21 cellular contexts compared by ENCODE assay signal in the genomic region with DNA sequence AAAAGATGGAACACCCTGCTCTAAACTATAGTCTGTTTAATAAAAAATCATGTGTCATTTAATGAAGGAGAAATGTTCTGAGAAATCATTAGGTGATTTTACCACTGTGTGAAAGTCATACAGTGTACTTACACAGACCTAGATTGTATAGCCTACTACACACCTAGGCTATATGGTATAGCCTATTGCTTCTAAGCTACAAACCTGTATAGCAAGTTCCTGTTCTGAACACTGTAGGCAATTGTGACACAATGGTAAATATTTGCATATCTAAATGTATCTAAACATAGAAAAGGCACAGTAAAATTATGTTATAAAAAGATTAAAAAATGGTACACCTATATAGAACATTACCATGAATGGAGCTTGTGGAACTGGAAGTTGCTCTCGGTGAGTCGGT. TPM values are rescaled to one million over a fixed set of nuclear protein-coding genes. Genes with fewer than 3 reads are reported as not detected.
DNase-seq lines count a peak whose midpoint lies in the region; ATAC-seq and TF ChIP-seq lines count a peak whose summit lies in the region.
"Had no signal": no experiment of that assay in that cellular context is flagged by ENCODE, and none has a peak within 500 bp of the region (broad histone marks: within the 10 kb centered on the region; RNA-seq: fewer than 3 reads in every experiment).

No MANE protein-coding gene starts in this region.

- peaks cover 0 to 9% (median 0%) of the 10 kb centered on the region in 4 donors for H3K4me1 ChIP-seq in sigmoid colon

- no peak for TF ChIP-seq EP300 in sigmoid colon (IDR thresholded peaks at IDR 0.05)

- no peak for TF ChIP-seq POLR2A in sigmoid colon (IDR thresholded peaks at IDR 0.05)

- no peaks in the 10 kb centered on the region for H3K27me3 ChIP-seq in sigmoid colon
- H3K27me3 ChIP-seq: MG63 had no signal

- no peak for TF ChIP-seq CTCF in epithelial cell of esophagus (IDR thresholded peaks at IDR 0.05; ENCODE audit: insufficient read depth, low read depth, low read length, missing control alignments)
- no peak for TF ChIP-seq CTCF in sigmoid colon (IDR thresholded peaks at IDR 0.05)

- WGBS in sigmoid colon, 2 donors, result 17 to 77% methylated on average over 2 of the region's 2 CpGs

- H3K9me3 ChIP-seq in sigmoid colon, result no peaks in the 10 kb centered on the region
- H3K9me3 ChIP-seq: MG63 had no signal

- H3K36me3 ChIP-seq in sigmoid colon, result no peaks in the 10 kb centered on the region
- H3K36me3 ChIP-seq: MG63 had no signal

- intact Hi-C loops in sigmoid colon (cut with DNase I), result no loop called here

- H3K27ac ChIP-seq in sigmoid colon, result no peak overlapping the region

- no peak overlapping the region for H3K4me3 ChIP-seq in epithelial cell of esophagus (ENCODE audit: low read length)
- H3K4me3 ChIP-seq in sigmoid colon, result no peak overlapping the region
- H3K4me3 ChIP-seq: MG63 had no signal

- DNase-seq in HT-29 (ENCODE audit: low spot score) (peak; percentile 20), NCI-H748 treated with DMSO at 0.1 percent for 48 hours (lab: John Stamatoyannopoulos, UW) (peak; percentile 4), epithelial cell of esophagus (ENCODE audit: low read depth) (peak; percentile 55), NOMO-1 treated with dmso at 0.1 percent for 144 hours (lab: John Stamatoyannopoulos, UW; ENCODE audit: unreplicated experiment) (no peak), iPS-NIHi7 (ENCODE audit: extremely low spot score) (no peak), sigmoid colon (no peak)
- DNase-seq: AML-193; C1 segment of cervical spinal cord; Calu3; CD8-positive, alpha-beta memory T cell; DMS153; EL; GF-D8; Kasumi-1; MG63; NCI-H1436; NCI-H187 treated with DMSO at 0.1 percent for 48 hours; NCI-H2107; NCI-H510A had no signal

- no peak for ATAC-seq in HG03378 (IDR thresholded peaks at IDR 0.05; ENCODE audit: unreplicated experiment)
- ATAC-seq: Panc1 had no signal

RNA-seq across cellular contexts. Expression of gene EFNA5, which starts 40.6 kb away (rescaled TPM):
- 4.9 and 5.9 TPM in 2 replicates for total RNA-seq in HT-29 (2014; rRNA removed; shearing (Covaris generic))
- 10 to 100 TPM in 1 of 4 donors, 1 to 10 TPM in 3; 6.8 to 10.8 (median 9.6) TPM for total RNA-seq in sigmoid colon
- 1 to 10 TPM in 2 of 3 donors, under 1 TPM in 1; 0.60 to 4.4 (median 1.4) TPM for polyA plus RNA-seq in sigmoid colon
- total RNA-seq: CD8-positive, alpha-beta memory T cell had no signal

Comparison
In these comparisons a context has a peak if more than half of its experiments do, and no peak if none do; other contexts are left out.
1. DNase-seq: peak in HT-29 (single experiment), NCI-H748 treated with DMSO at 0.1 percent for 48 hours (single experiment) and epithelial cell of esophagus (single experiment); none in NOMO-1 treated with dmso at 0.1 percent for 144 hours (single experiment), iPS-NIHi7 (single experiment) and sigmoid colon (single experiment).